ENCODE assay signal across 1 cellular context in the genomic region with DNA sequence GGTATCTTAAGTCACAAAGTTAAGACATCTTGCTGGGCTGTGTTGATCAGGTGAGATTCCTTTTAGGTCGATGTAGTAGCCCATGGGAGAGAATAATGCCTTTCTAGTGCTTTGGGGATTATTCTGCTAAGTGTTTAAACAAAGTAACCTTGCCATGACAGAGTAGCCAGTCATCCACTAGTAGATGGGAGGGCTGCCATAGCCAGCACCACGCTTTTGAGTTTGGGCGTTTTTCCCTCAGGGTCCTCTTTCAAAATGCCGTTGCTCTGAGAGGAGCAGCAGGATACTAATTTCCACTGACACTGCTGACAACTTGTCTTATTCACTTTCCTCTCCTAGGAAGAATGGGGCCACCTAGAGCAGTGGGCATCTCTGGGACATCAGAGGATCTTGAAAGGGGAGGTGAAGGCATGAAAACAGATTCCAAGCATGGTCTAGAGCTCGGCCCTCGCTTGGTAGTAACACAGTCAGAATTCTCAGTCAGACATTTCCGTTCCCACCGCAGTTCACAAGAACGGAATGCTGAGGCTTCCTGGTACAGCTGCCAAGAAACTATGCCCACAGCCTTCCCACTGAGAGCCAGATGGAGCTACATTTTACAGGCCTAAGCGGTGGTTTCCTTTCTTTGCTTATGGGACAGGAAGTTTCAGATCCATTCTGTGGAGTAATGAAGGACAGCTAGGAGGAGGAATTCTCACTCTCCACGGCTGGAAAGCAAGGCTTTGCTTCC.
TF ChIP-seq lines count a peak whose summit lies in the region.

No MANE protein-coding gene starts in this region.

TF ChIP-seq in GM23338, 12 proteins besides CTCF, POLR2A, EP300 and RAD21:
- TF ChIP-seq STAT1 (IDR thresholded peaks at IDR 0.05; ENCODE audit: unreplicated experiment), result no peak
- TF ChIP-seq, protein P1, sequence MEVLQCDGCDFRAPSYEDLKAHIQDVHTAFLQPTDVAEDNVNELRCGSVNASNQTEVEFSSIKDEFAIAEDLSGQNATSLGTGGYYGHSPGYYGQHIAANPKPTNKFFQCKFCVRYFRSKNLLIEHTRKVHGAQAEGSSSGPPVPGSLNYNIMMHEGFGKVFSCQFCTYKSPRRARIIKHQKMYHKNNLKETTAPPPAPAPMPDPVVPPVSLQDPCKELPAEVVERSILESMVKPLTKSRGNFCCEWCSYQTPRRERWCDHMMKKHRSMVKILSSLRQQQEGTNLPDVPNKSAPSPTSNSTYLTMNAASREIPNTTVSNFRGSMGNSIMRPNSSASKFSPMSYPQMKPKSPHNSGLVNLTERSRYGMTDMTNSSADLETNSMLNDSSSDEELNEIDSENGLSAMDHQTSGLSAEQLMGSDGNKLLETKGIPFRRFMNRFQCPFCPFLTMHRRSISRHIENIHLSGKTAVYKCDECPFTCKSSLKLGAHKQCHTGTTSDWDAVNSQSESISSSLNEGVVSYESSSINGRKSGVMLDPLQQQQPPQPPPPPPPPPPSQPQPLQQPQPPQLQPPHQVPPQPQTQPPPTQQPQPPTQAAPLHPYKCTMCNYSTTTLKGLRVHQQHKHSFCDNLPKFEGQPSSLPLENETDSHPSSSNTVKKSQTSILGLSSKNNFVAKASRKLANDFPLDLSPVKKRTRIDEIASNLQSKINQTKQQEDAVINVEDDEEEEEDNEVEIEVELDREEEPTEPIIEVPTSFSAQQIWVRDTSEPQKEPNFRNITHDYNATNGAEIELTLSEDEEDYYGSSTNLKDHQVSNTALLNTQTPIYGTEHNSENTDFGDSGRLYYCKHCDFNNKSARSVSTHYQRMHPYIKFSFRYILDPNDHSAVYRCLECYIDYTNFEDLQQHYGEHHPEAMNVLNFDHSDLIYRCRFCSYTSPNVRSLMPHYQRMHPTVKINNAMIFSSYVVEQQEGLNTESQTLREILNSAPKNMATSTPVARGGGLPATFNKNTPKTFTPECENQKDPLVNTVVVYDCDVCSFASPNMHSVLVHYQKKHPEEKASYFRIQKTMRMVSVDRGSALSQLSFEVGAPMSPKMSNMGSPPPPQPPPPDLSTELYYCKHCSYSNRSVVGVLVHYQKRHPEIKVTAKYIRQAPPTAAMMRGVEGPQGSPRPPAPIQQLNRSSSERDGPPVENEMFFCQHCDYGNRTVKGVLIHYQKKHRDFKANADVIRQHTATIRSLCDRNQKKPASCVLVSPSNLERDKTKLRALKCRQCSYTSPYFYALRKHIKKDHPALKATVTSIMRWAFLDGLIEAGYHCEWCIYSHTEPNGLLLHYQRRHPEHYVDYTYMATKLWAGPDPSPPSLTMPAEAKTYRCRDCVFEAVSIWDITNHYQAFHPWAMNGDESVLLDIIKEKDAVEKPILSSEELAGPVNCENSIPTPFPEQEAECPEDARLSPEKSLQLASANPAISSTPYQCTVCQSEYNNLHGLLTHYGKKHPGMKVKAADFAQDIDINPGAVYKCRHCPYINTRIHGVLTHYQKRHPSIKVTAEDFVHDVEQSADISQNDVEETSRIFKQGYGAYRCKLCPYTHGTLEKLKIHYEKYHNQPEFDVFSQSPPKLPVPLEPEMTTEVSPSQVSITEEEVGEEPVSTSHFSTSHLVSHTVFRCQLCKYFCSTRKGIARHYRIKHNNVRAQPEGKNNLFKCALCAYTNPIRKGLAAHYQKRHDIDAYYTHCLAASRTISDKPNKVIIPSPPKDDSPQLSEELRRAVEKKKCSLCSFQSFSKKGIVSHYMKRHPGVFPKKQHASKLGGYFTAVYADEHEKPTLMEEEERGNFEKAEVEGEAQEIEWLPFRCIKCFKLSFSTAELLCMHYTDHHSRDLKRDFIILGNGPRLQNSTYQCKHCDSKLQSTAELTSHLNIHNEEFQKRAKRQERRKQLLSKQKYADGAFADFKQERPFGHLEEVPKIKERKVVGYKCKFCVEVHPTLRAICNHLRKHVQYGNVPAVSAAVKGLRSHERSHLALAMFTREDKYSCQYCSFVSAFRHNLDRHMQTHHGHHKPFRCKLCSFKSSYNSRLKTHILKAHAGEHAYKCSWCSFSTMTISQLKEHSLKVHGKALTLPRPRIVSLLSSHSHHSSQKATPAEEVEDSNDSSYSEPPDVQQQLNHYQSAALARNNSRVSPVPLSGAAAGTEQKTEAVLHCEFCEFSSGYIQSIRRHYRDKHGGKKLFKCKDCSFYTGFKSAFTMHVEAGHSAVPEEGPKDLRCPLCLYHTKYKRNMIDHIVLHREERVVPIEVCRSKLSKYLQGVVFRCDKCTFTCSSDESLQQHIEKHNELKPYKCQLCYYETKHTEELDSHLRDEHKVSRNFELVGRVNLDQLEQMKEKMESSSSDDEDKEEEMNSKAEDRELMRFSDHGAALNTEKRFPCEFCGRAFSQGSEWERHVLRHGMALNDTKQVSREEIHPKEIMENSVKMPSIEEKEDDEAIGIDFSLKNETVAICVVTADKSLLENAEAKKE (CRISPR knock-in tag; IDR thresholded peaks at IDR 0.05), result no peak
- no peak for TF ChIP-seq ZNF114 (CRISPR knock-in tag; IDR thresholded peaks at IDR 0.05)
- no peak for TF ChIP-seq EZH2 (IDR thresholded peaks at IDR 0.05; ENCODE audit: low read depth, unreplicated experiment)
- TF ChIP-seq, protein P2, sequence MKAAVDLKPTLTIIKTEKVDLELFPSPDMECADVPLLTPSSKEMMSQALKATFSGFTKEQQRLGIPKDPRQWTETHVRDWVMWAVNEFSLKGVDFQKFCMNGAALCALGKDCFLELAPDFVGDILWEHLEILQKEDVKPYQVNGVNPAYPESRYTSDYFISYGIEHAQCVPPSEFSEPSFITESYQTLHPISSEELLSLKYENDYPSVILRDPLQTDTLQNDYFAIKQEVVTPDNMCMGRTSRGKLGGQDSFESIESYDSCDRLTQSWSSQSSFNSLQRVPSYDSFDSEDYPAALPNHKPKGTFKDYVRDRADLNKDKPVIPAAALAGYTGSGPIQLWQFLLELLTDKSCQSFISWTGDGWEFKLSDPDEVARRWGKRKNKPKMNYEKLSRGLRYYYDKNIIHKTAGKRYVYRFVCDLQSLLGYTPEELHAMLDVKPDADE (IDR thresholded peaks at IDR 0.05), result no peak
- TF ChIP-seq, protein P3, sequence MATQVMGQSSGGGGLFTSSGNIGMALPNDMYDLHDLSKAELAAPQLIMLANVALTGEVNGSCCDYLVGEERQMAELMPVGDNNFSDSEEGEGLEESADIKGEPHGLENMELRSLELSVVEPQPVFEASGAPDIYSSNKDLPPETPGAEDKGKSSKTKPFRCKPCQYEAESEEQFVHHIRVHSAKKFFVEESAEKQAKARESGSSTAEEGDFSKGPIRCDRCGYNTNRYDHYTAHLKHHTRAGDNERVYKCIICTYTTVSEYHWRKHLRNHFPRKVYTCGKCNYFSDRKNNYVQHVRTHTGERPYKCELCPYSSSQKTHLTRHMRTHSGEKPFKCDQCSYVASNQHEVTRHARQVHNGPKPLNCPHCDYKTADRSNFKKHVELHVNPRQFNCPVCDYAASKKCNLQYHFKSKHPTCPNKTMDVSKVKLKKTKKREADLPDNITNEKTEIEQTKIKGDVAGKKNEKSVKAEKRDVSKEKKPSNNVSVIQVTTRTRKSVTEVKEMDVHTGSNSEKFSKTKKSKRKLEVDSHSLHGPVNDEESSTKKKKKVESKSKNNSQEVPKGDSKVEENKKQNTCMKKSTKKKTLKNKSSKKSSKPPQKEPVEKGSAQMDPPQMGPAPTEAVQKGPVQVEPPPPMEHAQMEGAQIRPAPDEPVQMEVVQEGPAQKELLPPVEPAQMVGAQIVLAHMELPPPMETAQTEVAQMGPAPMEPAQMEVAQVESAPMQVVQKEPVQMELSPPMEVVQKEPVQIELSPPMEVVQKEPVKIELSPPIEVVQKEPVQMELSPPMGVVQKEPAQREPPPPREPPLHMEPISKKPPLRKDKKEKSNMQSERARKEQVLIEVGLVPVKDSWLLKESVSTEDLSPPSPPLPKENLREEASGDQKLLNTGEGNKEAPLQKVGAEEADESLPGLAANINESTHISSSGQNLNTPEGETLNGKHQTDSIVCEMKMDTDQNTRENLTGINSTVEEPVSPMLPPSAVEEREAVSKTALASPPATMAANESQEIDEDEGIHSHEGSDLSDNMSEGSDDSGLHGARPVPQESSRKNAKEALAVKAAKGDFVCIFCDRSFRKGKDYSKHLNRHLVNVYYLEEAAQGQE (IDR thresholded peaks at IDR 0.05; ENCODE audit: unreplicated experiment), result no peak
- TF ChIP-seq JUNB (IDR thresholded peaks at IDR 0.05; ENCODE audit: unreplicated experiment), result no peak
- TF ChIP-seq NANOG (IDR thresholded peaks at IDR 0.05; ENCODE audit: borderline replicate concordance), result no peak
- TF ChIP-seq ZNF331 (CRISPR knock-in tag; IDR thresholded peaks at IDR 0.05; ENCODE audit: low read depth), result no peak
- no peak for TF ChIP-seq CREB1 (CRISPR knock-in tag; IDR thresholded peaks at IDR 0.05; ENCODE audit: low read depth)
- no peak for TF ChIP-seq POLR2AphosphoS5 (IDR thresholded peaks at IDR 0.05; ENCODE audit: low read depth)
- TF ChIP-seq EZH2phosphoT487 (IDR thresholded peaks at IDR 0.05; ENCODE audit: unreplicated experiment), result no peak
